1 cellular context compared by ENCODE assay signal in genomic region chr2:264493-265468, GRCh38.
A peak's percentile ranks its signal among the peaks of the same experiment; 100 is the strongest.
TF ChIP-seq lines count a peak whose summit lies in the region.

TSS of gene ACP1 (plus strand) at chr2:264947. CDS start at chr2:264965, 18 bp downstream.

TF ChIP-seq in HepG2, 621 proteins besides CTCF, POLR2A, EP300 and RAD21 (continued from another document and continues in another):
- TF ChIP-seq, protein P1, sequence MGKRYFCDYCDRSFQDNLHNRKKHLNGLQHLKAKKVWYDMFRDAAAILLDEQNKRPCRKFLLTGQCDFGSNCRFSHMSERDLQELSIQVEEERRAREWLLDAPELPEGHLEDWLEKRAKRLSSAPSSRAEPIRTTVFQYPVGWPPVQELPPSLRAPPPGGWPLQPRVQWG (CRISPR knock-in tag; IDR thresholded peaks at IDR 0.05; ENCODE audit: borderline replicate concordance, low read depth), result no peak
- no peak for TF ChIP-seq MLLT10 (CRISPR knock-in tag; IDR thresholded peaks at IDR 0.05)
- TF ChIP-seq POGK (CRISPR knock-in tag; conservative IDR thresholded peaks at IDR 0.05), result peak; percentile 68; the same call in 1 of the 2 replicates
- no peak for TF ChIP-seq ZNF816 (CRISPR knock-in tag; IDR thresholded peaks at IDR 0.05; ENCODE audit: borderline replicate concordance)
- TF ChIP-seq ZNF234 (CRISPR knock-in tag; conservative IDR thresholded peaks at IDR 0.05), result peak; percentile 80
- 0 out of 2 replicates have a peak, but pooled peaks have one; percentile 29 for TF ChIP-seq SNAPC2 (CRISPR knock-in tag; IDR thresholded peaks at IDR 0.05)
- 0 out of 2 replicates have a peak, but pooled peaks have one; percentile 59 for TF ChIP-seq ZNF567 (CRISPR knock-in tag; IDR thresholded peaks at IDR 0.05; ENCODE audit: borderline replicate concordance)
- peak; percentile 48; the same call in 1 of the 2 replicates for TF ChIP-seq ELF3 (CRISPR knock-in tag; IDR thresholded peaks at IDR 0.05)
- no peak for TF ChIP-seq RFXANK (CRISPR knock-in tag; IDR thresholded peaks at IDR 0.05)
- no peak for TF ChIP-seq NCOR1 (IDR thresholded peaks at IDR 0.05; ENCODE audit: borderline replicate concordance, low read length)
- peak; percentile 78; the same call in 1 of the 2 replicates for TF ChIP-seq ZSCAN25 (CRISPR knock-in tag; IDR thresholded peaks at IDR 0.05)
- no peak for TF ChIP-seq PCBP2 (optimal IDR thresholded peaks at IDR 0.05; ENCODE audit: low read depth, low read length, poor library complexity, severe bottlenecking)
- no peak for TF ChIP-seq ZNF7 (CRISPR knock-in tag; IDR thresholded peaks at IDR 0.05)
- no peak; the same call in 1 of the 2 replicates for TF ChIP-seq KDM3A (CRISPR knock-in tag; IDR thresholded peaks at IDR 0.05; ENCODE audit: low read depth)
- TF ChIP-seq ZNF746 (CRISPR knock-in tag; IDR thresholded peaks at IDR 0.05), result no peak
- TF ChIP-seq NR2C2 (CRISPR knock-in tag; IDR thresholded peaks at IDR 0.05; ENCODE audit: borderline replicate concordance), result peak; percentile 59
- TF ChIP-seq ZNF451 (CRISPR knock-in tag; IDR thresholded peaks at IDR 0.05), result peak; percentile 99
- no peak for TF ChIP-seq GABPA (IDR thresholded peaks at IDR 0.05; ENCODE audit: low read depth, low read length)
- TF ChIP-seq GABPA (CRISPR knock-in tag; IDR thresholded peaks at IDR 0.05; ENCODE audit: low read depth), result no peak
- no peak for TF ChIP-seq BCL6 (CRISPR knock-in tag; IDR thresholded peaks at IDR 0.05)
- TF ChIP-seq ZNF775 (CRISPR knock-in tag; IDR thresholded peaks at IDR 0.05; ENCODE audit: borderline replicate concordance), result no peak
- TF ChIP-seq HBP1 (CRISPR knock-in tag; IDR thresholded peaks at IDR 0.05; ENCODE audit: low read depth), result peak; percentile 90
- no peak for TF ChIP-seq ATAD3A (CRISPR knock-in tag; IDR thresholded peaks at IDR 0.05)
- TF ChIP-seq POLR2AphosphoS2 (IDR thresholded peaks at IDR 0.05; ENCODE audit: low read depth, low read length), result no peak
- TF ChIP-seq ZMYM3 (CRISPR knock-in tag; IDR thresholded peaks at IDR 0.05), result no peak
- no peak for TF ChIP-seq RBAK (CRISPR knock-in tag; IDR thresholded peaks at IDR 0.05)
- TF ChIP-seq CREB1 (IDR thresholded peaks at IDR 0.05), result peak; percentile 78
- TF ChIP-seq CREB1 (CRISPR knock-in tag; IDR thresholded peaks at IDR 0.05), result no peak
- TF ChIP-seq, protein P2, sequence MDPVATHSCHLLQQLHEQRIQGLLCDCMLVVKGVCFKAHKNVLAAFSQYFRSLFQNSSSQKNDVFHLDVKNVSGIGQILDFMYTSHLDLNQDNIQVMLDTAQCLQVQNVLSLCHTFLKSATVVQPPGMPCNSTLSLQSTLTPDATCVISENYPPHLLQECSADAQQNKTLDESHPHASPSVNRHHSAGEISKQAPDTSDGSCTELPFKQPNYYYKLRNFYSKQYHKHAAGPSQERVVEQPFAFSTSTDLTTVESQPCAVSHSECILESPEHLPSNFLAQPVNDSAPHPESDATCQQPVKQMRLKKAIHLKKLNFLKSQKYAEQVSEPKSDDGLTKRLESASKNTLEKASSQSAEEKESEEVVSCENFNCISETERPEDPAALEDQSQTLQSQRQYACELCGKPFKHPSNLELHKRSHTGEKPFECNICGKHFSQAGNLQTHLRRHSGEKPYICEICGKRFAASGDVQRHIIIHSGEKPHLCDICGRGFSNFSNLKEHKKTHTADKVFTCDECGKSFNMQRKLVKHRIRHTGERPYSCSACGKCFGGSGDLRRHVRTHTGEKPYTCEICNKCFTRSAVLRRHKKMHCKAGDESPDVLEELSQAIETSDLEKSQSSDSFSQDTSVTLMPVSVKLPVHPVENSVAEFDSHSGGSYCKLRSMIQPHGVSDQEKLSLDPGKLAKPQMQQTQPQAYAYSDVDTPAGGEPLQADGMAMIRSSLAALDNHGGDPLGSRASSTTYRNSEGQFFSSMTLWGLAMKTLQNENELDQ (CRISPR knock-in tag; IDR thresholded peaks at IDR 0.05; ENCODE audit: borderline replicate concordance), result no peak
- TF ChIP-seq ZNF292 (CRISPR knock-in tag; IDR thresholded peaks at IDR 0.05; ENCODE audit: borderline replicate concordance, low read depth), result peak; percentile 18; the same call in 1 of the 2 replicates
- TF ChIP-seq SOX6 (IDR thresholded peaks at IDR 0.05), result no peak
- TF ChIP-seq SOX6 (CRISPR knock-in tag; IDR thresholded peaks at IDR 0.05), result peak; percentile 82
- TF ChIP-seq ZNF260 (CRISPR knock-in tag; IDR thresholded peaks at IDR 0.05; ENCODE audit: borderline replicate concordance, low read depth), result no peak
- TF ChIP-seq, protein P3, sequence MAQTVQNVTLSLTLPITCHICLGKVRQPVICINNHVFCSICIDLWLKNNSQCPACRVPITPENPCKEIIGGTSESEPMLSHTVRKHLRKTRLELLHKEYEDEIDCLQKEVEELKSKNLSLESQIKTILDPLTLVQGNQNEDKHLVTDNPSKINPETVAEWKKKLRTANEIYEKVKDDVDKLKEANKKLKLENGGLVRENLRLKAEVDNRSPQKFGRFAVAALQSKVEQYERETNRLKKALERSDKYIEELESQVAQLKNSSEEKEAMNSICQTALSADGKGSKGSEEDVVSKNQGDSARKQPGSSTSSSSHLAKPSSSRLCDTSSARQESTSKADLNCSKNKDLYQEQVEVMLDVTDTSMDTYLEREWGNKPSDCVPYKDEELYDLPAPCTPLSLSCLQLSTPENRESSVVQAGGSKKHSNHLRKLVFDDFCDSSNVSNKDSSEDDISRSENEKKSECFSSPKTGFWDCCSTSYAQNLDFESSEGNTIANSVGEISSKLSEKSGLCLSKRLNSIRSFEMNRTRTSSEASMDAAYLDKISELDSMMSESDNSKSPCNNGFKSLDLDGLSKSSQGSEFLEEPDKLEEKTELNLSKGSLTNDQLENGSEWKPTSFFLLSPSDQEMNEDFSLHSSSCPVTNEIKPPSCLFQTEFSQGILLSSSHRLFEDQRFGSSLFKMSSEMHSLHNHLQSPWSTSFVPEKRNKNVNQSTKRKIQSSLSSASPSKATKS (CRISPR knock-in tag; IDR thresholded peaks at IDR 0.05), result no peak
- TF ChIP-seq NBN (conservative IDR thresholded peaks at IDR 0.05), result no peak
- no peak; the same call in 1 of the 2 replicates for TF ChIP-seq ZNF589 (CRISPR knock-in tag; conservative IDR thresholded peaks at IDR 0.05)
- peak; percentile 72 for TF ChIP-seq SRY (CRISPR knock-in tag; IDR thresholded peaks at IDR 0.05)
- TF ChIP-seq IKZF4 (CRISPR knock-in tag; IDR thresholded peaks at IDR 0.05; ENCODE audit: borderline replicate concordance, low read depth, not compliant biosample characterization), result no peak
- TF ChIP-seq TAF15 (IDR thresholded peaks at IDR 0.05; ENCODE audit: low read depth, low read length, poor library complexity, severe bottlenecking), result no peak
- TF ChIP-seq U2AF1 (optimal IDR thresholded peaks at IDR 0.05; ENCODE audit: low read depth, low read length), result no peak
- peak; percentile 93 for TF ChIP-seq SAP130 (CRISPR knock-in tag; IDR thresholded peaks at IDR 0.05; ENCODE audit: low read depth)
- TF ChIP-seq, protein P4, sequence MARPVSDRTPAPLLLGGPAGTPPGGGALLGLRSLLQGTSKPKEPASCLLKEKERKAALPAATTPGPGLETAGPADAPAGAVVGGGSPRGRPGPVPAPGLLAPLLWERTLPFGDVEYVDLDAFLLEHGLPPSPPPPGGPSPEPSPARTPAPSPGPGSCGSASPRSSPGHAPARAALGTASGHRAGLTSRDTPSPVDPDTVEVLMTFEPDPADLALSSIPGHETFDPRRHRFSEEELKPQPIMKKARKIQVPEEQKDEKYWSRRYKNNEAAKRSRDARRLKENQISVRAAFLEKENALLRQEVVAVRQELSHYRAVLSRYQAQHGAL (CRISPR knock-in tag; IDR thresholded peaks at IDR 0.05; ENCODE audit: not compliant biosample characterization), result no peak
- no peak for TF ChIP-seq HNRNPL (IDR thresholded peaks at IDR 0.05; ENCODE audit: low read depth, low read length)
- TF ChIP-seq MTF1 (CRISPR knock-in tag; IDR thresholded peaks at IDR 0.05), result no peak
- no peak for TF ChIP-seq LCORL (IDR thresholded peaks at IDR 0.05)
- TF ChIP-seq LCORL (CRISPR knock-in tag; IDR thresholded peaks at IDR 0.05), result 0 out of 2 replicates have a peak, but pooled peaks have one; percentile 16
- no peak for TF ChIP-seq MTF2 (CRISPR knock-in tag; IDR thresholded peaks at IDR 0.05; ENCODE audit: borderline replicate concordance)
- TF ChIP-seq ZNF75D (CRISPR knock-in tag; IDR thresholded peaks at IDR 0.05; ENCODE audit: borderline replicate concordance), result peak; percentile 91; the same call in 1 of the 2 replicates
- TF ChIP-seq, protein P5, sequence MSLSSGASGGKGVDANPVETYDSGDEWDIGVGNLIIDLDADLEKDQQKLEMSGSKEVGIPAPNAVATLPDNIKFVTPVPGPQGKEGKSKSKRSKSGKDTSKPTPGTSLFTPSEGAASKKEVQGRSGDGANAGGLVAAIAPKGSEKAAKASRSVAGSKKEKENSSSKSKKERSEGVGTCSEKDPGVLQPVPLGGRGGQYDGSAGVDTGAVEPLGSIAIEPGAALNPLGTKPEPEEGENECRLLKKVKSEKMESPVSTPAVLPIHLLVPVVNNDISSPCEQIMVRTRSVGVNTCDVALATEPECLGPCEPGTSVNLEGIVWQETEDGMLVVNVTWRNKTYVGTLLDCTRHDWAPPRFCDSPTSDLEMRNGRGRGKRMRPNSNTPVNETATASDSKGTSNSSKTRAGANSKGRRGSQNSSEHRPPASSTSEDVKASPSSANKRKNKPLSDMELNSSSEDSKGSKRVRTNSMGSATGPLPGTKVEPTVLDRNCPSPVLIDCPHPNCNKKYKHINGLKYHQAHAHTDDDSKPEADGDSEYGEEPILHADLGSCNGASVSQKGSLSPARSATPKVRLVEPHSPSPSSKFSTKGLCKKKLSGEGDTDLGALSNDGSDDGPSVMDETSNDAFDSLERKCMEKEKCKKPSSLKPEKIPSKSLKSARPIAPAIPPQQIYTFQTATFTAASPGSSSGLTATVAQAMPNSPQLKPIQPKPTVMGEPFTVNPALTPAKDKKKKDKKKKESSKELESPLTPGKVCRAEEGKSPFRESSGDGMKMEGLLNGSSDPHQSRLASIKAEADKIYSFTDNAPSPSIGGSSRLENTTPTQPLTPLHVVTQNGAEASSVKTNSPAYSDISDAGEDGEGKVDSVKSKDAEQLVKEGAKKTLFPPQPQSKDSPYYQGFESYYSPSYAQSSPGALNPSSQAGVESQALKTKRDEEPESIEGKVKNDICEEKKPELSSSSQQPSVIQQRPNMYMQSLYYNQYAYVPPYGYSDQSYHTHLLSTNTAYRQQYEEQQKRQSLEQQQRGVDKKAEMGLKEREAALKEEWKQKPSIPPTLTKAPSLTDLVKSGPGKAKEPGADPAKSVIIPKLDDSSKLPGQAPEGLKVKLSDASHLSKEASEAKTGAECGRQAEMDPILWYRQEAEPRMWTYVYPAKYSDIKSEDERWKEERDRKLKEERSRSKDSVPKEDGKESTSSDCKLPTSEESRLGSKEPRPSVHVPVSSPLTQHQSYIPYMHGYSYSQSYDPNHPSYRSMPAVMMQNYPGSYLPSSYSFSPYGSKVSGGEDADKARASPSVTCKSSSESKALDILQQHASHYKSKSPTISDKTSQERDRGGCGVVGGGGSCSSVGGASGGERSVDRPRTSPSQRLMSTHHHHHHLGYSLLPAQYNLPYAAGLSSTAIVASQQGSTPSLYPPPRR (CRISPR knock-in tag; IDR thresholded peaks at IDR 0.05; ENCODE audit: borderline replicate concordance), result peak; percentile 43; the same call in 1 of the 2 replicates
- TF ChIP-seq WIZ (CRISPR knock-in tag; IDR thresholded peaks at IDR 0.05), result peak; percentile 69
- TF ChIP-seq YEATS2 (CRISPR knock-in tag; IDR thresholded peaks at IDR 0.05; ENCODE audit: borderline replicate concordance), result peak; percentile 70; the same call in 1 of the 2 replicates
- TF ChIP-seq SIX1 (CRISPR knock-in tag; IDR thresholded peaks at IDR 0.05; ENCODE audit: borderline replicate concordance), result no peak
- TF ChIP-seq ZNF205 (CRISPR knock-in tag; IDR thresholded peaks at IDR 0.05), result peak; percentile 55; the same call in 1 of the 2 replicates
- TF ChIP-seq, protein P6, sequence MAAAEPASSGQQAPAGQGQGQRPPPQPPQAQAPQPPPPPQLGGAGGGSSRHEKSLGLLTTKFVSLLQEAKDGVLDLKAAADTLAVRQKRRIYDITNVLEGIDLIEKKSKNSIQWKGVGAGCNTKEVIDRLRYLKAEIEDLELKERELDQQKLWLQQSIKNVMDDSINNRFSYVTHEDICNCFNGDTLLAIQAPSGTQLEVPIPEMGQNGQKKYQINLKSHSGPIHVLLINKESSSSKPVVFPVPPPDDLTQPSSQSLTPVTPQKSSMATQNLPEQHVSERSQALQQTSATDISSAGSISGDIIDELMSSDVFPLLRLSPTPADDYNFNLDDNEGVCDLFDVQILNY (CRISPR knock-in tag; conservative IDR thresholded peaks at IDR 0.05), result peak; percentile 85
- peak; percentile 81; the same call in 1 of the 2 replicates for TF ChIP-seq ZNF737 (CRISPR knock-in tag; IDR thresholded peaks at IDR 0.05; ENCODE audit: borderline replicate concordance)
- no peak for TF ChIP-seq ZNF207 (IDR thresholded peaks at IDR 0.05; ENCODE audit: borderline replicate concordance)
